21 cellular contexts compared by ENCODE assay signal in the genomic region with DNA sequence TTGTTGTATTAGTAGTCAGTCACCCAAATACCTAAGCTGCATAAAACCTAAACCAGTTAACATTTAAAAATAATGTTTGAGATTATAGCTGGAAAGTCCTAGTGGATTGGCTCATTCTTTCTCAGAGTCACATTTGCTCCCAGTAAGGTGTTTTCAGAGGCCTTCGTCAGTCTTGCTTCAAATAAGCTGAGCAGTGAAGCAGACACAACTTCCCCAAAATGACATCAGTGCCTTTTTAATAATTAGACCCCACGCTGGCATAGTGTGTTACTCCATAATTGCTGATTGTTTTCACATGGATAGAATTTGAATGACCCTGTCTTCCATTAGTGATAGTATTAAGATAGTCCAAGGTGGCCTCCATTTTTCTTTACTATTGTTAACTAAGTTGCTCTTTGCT.
"Had no signal": no experiment of that assay in that cellular context is flagged by ENCODE, and none has a peak within 500 bp of the region (broad histone marks: within the 10 kb centered on the region; RNA-seq: fewer than 3 reads in every experiment).

No MANE protein-coding gene starts in this region.

- ATAC-seq: activated CD4-positive, alpha-beta T cell treated with anti-CD3 and anti-CD28 coated beads for 36 hours; activated CD8-positive, alpha-beta T cell treated with anti-CD3 and anti-CD28 coated beads for 36 hours; activated naive CD4-positive, alpha-beta T cell treated with anti-CD3 and anti-CD28 coated beads, Interleukin-2, amount 50 U/mL, for 72 hours; right cardiac atrium had no signal

- H3K27me3 Mint-ChIP-seq: activated CD4-positive, alpha-beta T cell treated with anti-CD3 and anti-CD28 coated beads for 36 hours; activated CD8-positive, alpha-beta T cell treated with anti-CD3 and anti-CD28 coated beads for 36 hours had no signal

- H3K4me3 Mint-ChIP-seq: activated CD4-positive, alpha-beta T cell treated with anti-CD3 and anti-CD28 coated beads for 36 hours; activated CD8-positive, alpha-beta T cell treated with anti-CD3 and anti-CD28 coated beads for 36 hours; immature natural killer cell; nephron progenitor cell had no signal

- H3K9me3 Mint-ChIP-seq: activated CD8-positive, alpha-beta T cell treated with anti-CD3 and anti-CD28 coated beads for 36 hours; immature natural killer cell; nephron progenitor cell had no signal

- H3K9me3 ChIP-seq: tibial nerve, vagina had no signal

- H3K27ac Mint-ChIP-seq: activated CD4-positive, alpha-beta T cell treated with anti-CD3 and anti-CD28 coated beads for 36 hours; activated CD8-positive, alpha-beta T cell treated with anti-CD3 and anti-CD28 coated beads for 36 hours; activated naive CD4-positive, alpha-beta T cell treated with anti-CD3 and anti-CD28 coated beads, Interleukin-2, amount 50 U/mL, for 72 hours; immature natural killer cell; nephron progenitor cell had no signal

- H3K27me3 ChIP-seq: cardiac muscle cell, tibial nerve, vagina had no signal

- H3K4me3 ChIP-seq: cardiac muscle cell, skin epidermis, tibial nerve, vagina had no signal

- H3K4me1 ChIP-seq: tibial nerve, vagina had no signal

- DNase-seq: activated CD4-positive, alpha-beta T cell treated with anti-CD3 and anti-CD28 coated beads for 36 hours; activated CD8-positive, alpha-beta T cell treated with anti-CD3 and anti-CD28 coated beads for 36 hours; activated effector memory CD4-positive, alpha-beta T cell treated with anti-CD3 and anti-CD28 coated beads, Interleukin-2, amount 50 U/mL, for 16 hours; activated T-cell treated with anti-CD3 and anti-CD28 coated beads, Interleukin-2, amount 50 U/mL, for 48 hours; foreskin melanocyte; head of caudate nucleus; immature natural killer cell; nephron progenitor cell; occipital lobe; right cardiac atrium; stimulated activated CD4-positive, alpha-beta T cell treated with anti-CD3 and anti-CD28 coated beads, Interleukin-15, amount 100 ng/mL, for 24 hours; stimulated activated CD4-positive, alpha-beta T cell treated with anti-CD3 and anti-CD28 coated beads, Interleukin-4, amount 100 ng/mL, for 1 hour; stimulated activated naive CD4-positive, alpha-beta T cell treated with Interleukin-2 at 50 U/mL for 16 hours; substantia nigra; WERI-Rb-1 had no signal

- H3K36me3 ChIP-seq: cardiac muscle cell, tibial nerve, vagina, WERI-Rb-1 had no signal

- H3K36me3 Mint-ChIP-seq: activated naive CD4-positive, alpha-beta T cell treated with anti-CD3 and anti-CD28 coated beads, Interleukin-2, amount 50 U/mL, for 72 hours had no signal

- H3K27ac ChIP-seq: cardiac muscle cell, epithelial cell of prostate, skin epidermis, tibial nerve, vagina, WERI-Rb-1 had no signal

- H3K4me1 Mint-ChIP-seq: immature natural killer cell, nephron progenitor cell had no signal
